ENCODE assay signal across 8 cellular contexts in genomic region chrX:155263854-155264628, GRCh38. TPM values are rescaled to one million over a fixed set of nuclear protein-coding genes. Genes with fewer than 3 reads are reported as not detected.
DNase-seq lines count a peak whose midpoint lies in the region; ATAC-seq and TF ChIP-seq lines count a peak whose summit lies in the region.

TSS of gene RAB39B (minus strand) at chrX:155264491. CDS start at chrX:155264288, 203 bp downstream.

- H3K79me2 ChIP-seq in neural progenitor cell (ENCODE audit: low read depth): peaks cover 17% of the 10 kb centered on the region

- peak; percentile 87 for ATAC-seq in GM19463 (IDR thresholded peaks at IDR 0.05; ENCODE audit: unreplicated experiment)

- H3K4me1 ChIP-seq in neural progenitor cell (no peaks in the 10 kb centered on the region), stomach (peaks cover 0 to 11% (median 5%) of the 10 kb centered on the region in 4 donors)

- peaks cover 3% of the 10 kb centered on the region for H3K36me3 Mint-ChIP-seq in neural progenitor cell

- H3K9me3 Mint-ChIP-seq in neural progenitor cell: peaks cover 5% of the 10 kb centered on the region

- no peak for TF ChIP-seq EP300 in stomach (IDR thresholded peaks at IDR 0.05)

- DNase-seq in COR-L47 (lab: John Stamatoyannopoulos, UW) (peak; percentile 42), HL-60 (ENCODE audit: low read depth in 1 of 2, low spot score in 1 of 2) (peak; percentile 16 to 48), OCI-M1 (lab: John Stamatoyannopoulos, UW) (peak; percentile 74), fibroblast of the conjunctiva (ENCODE audit: low read depth) (peak; percentile 38), neural progenitor cell (ENCODE audit: low spot score) (peak; percentile 75), stomach (peak; percentile 43)
- peak; percentile 38 to 53 for DNase-seq in activated T-helper 1 cell treated with anti-CD3 and anti-CD28 coated beads, Interleukin-2, amount 50 U/mL, for 16 hours (ENCODE audit: low read depth in 1 of 2, low spot score in 1 of 2)

- H3K9me3 ChIP-seq in neural progenitor cell (ENCODE audit: low read depth) (peaks cover 12% of the 10 kb centered on the region), stomach (no peaks in the 10 kb centered on the region)

- H3K27me3 ChIP-seq in HL-60 (ENCODE audit: insufficient read depth, poor library complexity, severe bottlenecking): no peaks in the 10 kb centered on the region
- no peaks in the 10 kb centered on the region for H3K27me3 ChIP-seq in neural progenitor cell
- H3K27me3 ChIP-seq in stomach: no peaks in the 10 kb centered on the region

- H4K20me1 ChIP-seq in neural progenitor cell (ENCODE audit: low read depth): no peaks in the 10 kb centered on the region

- no peak for TF ChIP-seq POLR2A in stomach (IDR thresholded peaks at IDR 0.05)

- no peak within 1 kb of the TSS for H3K27ac Mint-ChIP-seq in neural progenitor cell

- H3K27me3 Mint-ChIP-seq in neural progenitor cell (ENCODE audit: insufficient read depth, low read depth): no peaks in the 10 kb centered on the region

- 3 to 30% (median 5%) methylated on average over 22 to 58 of the region's 58 CpGs for WGBS in stomach, 5 donors

- H3K9ac ChIP-seq in neural progenitor cell: no peak within 1 kb of the TSS

- H3K4me1 Mint-ChIP-seq in neural progenitor cell: peaks cover 3% of the 10 kb centered on the region

- H3K4me3 ChIP-seq in HL-60 (replicated peaks; ENCODE audit: insufficient read depth, low read length): no peak within 1 kb of the TSS; the same call in 1 of the 2 replicates
- H3K4me3 ChIP-seq in neural progenitor cell: peak within 1 kb of the TSS; percentile 59
- H3K4me3 ChIP-seq in stomach: peak within 1 kb of the TSS; percentile 38 to 52 (median 46)

- intact Hi-C loops in stomach (cut with DNase I; ENCODE audit: low total_unique reads): no loop called here

- H3K4me3 Mint-ChIP-seq in neural progenitor cell: peak within 1 kb of the TSS; percentile 89

- H3K4me2 ChIP-seq in neural progenitor cell: peak within 1 kb of the TSS; percentile 73

- no peaks in the 10 kb centered on the region for H3K36me3 ChIP-seq in neural progenitor cell
- H3K36me3 ChIP-seq in stomach: no peaks in the 10 kb centered on the region

- H3F3A ChIP-seq in neural progenitor cell (ENCODE audit: low read depth): no peaks in the 10 kb centered on the region

- TF ChIP-seq CTCF in HL-60 (IDR thresholded peaks at IDR 0.05; ENCODE audit: insufficient read depth, low read length) (no peak), neural progenitor cell (IDR thresholded peaks at IDR 0.05) (peak; percentile 16), stomach (IDR thresholded peaks at IDR 0.05) (no peak)

- peak within 1 kb of the TSS; percentile 81 for H2AFZ ChIP-seq in neural progenitor cell (replicated peaks)

- H3K27ac ChIP-seq in HL-60 (replicated peaks): no peak within 1 kb of the TSS
- no peak within 1 kb of the TSS for H3K27ac ChIP-seq in neural progenitor cell
- H3K27ac ChIP-seq in stomach: peak within 1 kb of the TSS in 3 of 5 donors; percentile 0 to 46 (median 16)

RNA-seq across cellular contexts. Expression of gene RAB39B, which starts in this region (rescaled TPM):
- total RNA-seq in neural progenitor cell (ENCODE audit: low replicate concordance): 6.3 and 8.7 TPM in 2 replicates
- total RNA-seq in stomach: 1 to 10 TPM in 1 of 5 donors, under 1 TPM in 3, not detected in 1; under 0.01 to 1.5 (median 0.51) TPM
- under 1 TPM; 0.25 to 0.61 (median 0.31) TPM for polyA plus RNA-seq in stomach

Comparison
In these comparisons a context has a peak if more than half of its experiments do, and no peak if none do; other contexts are left out.
1. H3K27ac ChIP-seq: peak in stomach (3 of 5); none in HL-60 (single experiment) and neural progenitor cell (single experiment).
2. Peak in every context shown above with its lines, with median percentiles within 50 percentile points of each other: DNase-seq.